In genomic region chr18:62846334-62846733, GRCh38 we compare ENCODE assay signal across 16 cellular contexts.
A peak's percentile ranks its signal among the peaks of the same experiment; 100 is the strongest.
DNase-seq lines count a peak whose midpoint lies in the region; ATAC-seq, FAIRE-seq and TF ChIP-seq lines count a peak whose summit lies in the region.
"Had no signal": no experiment of that assay in that cellular context is flagged by ENCODE, and none has a peak within 500 bp of the region (broad histone marks: within the 10 kb centered on the region; RNA-seq: fewer than 3 reads in every experiment).

No MANE protein-coding gene starts in this region.

- H3K4me3 Mint-ChIP-seq in CD8-positive, alpha-beta memory T cell, result peak overlapping the region in 5 of 7 donors; percentile 2 to 56 (median 28)
- H3K4me3 Mint-ChIP-seq in WTC11 (no peak overlapping the region), CD14-positive monocyte (no peak overlapping the region)

- ATAC-seq in WTC11 (no peak), left cardiac atrium (no peak), GM19467 (IDR thresholded peaks at IDR 0.05; ENCODE audit: unreplicated experiment) (no peak)

- TF ChIP-seq CTCF in D721Med (IDR thresholded peaks at IDR 0.05; ENCODE audit: insufficient read depth, missing control alignments) (no peak), WTC11 (IDR thresholded peaks at IDR 0.05) (no peak), dorsolateral prefrontal cortex (IDR thresholded peaks at IDR 0.05 in 54 of 56, conservative IDR thresholded peaks at IDR 0.05 in 2 of 56; ENCODE audit: low read depth in 1 of 56, partially characterized antibody in 56 of 56) (no peak), CD14-positive monocyte (IDR thresholded peaks at IDR 0.05) (no peak)

- intact Hi-C loops in dorsolateral prefrontal cortex (cut with DNase I) (no loop called here), left cardiac atrium (cut with DNase I) (no loop called here), CD14-positive monocyte (cut with micrococcal nuclease) (no loop called here)

- H3K9me3 Mint-ChIP-seq in CD8-positive, alpha-beta memory T cell, result no peaks in the 10 kb centered on the region
- H3K9me3 Mint-ChIP-seq in WTC11, result no peaks in the 10 kb centered on the region
- H3K9me3 Mint-ChIP-seq in CD14-positive monocyte, result peaks cover 0 to 5% (median 0%) of the 10 kb centered on the region in 7 donors
- H3K9me3 Mint-ChIP-seq: IgD-negative memory B cell had no signal

- no peaks in the 10 kb centered on the region for H3K4me1 ChIP-seq in CD8-positive, alpha-beta memory T cell (ENCODE audit: insufficient read depth, low read length)
- H3K4me1 ChIP-seq: BE2C had no signal

- peak overlapping the region in 6 of 8 donors; percentile 3 to 64 (median 40) for H3K27ac Mint-ChIP-seq in CD8-positive, alpha-beta memory T cell
- H3K27ac Mint-ChIP-seq in WTC11 (peak overlapping the region; percentile 50), CD14-positive monocyte (no peak overlapping the region)
- H3K27ac Mint-ChIP-seq: IgD-negative memory B cell had no signal

- peaks cover 0 to 2% of the 10 kb centered on the region in 2 donors for H3K27me3 Mint-ChIP-seq in CD8-positive, alpha-beta memory T cell
- H3K27me3 Mint-ChIP-seq in WTC11 (ENCODE audit: low read depth), result no peaks in the 10 kb centered on the region
- H3K27me3 Mint-ChIP-seq in CD14-positive monocyte (ENCODE audit: low read depth in 3 of 3), result peaks cover 0 to 2% (median 0%) of the 10 kb centered on the region in 3 donors
- H3K27me3 Mint-ChIP-seq: IgD-negative memory B cell had no signal

- POLR2A ChIA-PET in CD8-positive, alpha-beta memory T cell (lab: Charles Lee), result no interaction called here
- POLR2A ChIA-PET in WTC11 (lab: Charles Lee), result no interaction called here

- H3K36me3 Mint-ChIP-seq in CD8-positive, alpha-beta memory T cell, result peaks cover 0 to 5% (median 0%) of the 10 kb centered on the region in 3 donors
- H3K36me3 Mint-ChIP-seq in WTC11 (0 out of 2 replicates have a peak, but pooled peaks cover 4% of the 10 kb centered on the region), CD14-positive monocyte (peaks cover 0 to 3% of the 10 kb centered on the region in 2 donors)

- H3K4me1 Mint-ChIP-seq in CD8-positive, alpha-beta memory T cell, result peaks cover 15 to 26% (median 20%) of the 10 kb centered on the region in 3 donors
- peaks cover 54% of the 10 kb centered on the region for H3K4me1 Mint-ChIP-seq in WTC11
- no peaks in the 10 kb centered on the region for H3K4me1 Mint-ChIP-seq in CD14-positive monocyte

- H3K36me3 ChIP-seq in CD8-positive, alpha-beta memory T cell (ENCODE audit: insufficient read depth, low read length), result no peaks in the 10 kb centered on the region
- H3K36me3 ChIP-seq: BE2C had no signal

- DNase-seq in CD8-positive, alpha-beta memory T cell, result no peak
- DNase-seq in D721Med (ENCODE audit: insufficient read length, low spot score) (no peak), WTC11 (ENCODE audit: low spot score) (no peak), dorsolateral prefrontal cortex (no peak), left cardiac atrium (no peak), CD14-positive monocyte (ENCODE audit: low spot score) (no peak), MV-4-11 (lab: John Stamatoyannopoulos, UW) (no peak)
- DNase-seq: BE2C, COR-L47, NCI-H146, NCI-H2081 treated with DMSO at 0.1 percent for 48 hours, NCI-H524, SIG-M5 had no signal

- no peaks in the 10 kb centered on the region for H3K27me3 ChIP-seq in CD8-positive, alpha-beta memory T cell (ENCODE audit: insufficient read depth, low read length, poor library complexity, severe bottlenecking)
- H3K27me3 ChIP-seq in dorsolateral prefrontal cortex, result no peaks in the 10 kb centered on the region
- H3K27me3 ChIP-seq: BE2C had no signal

- CTCF ChIA-PET in CD8-positive, alpha-beta memory T cell (lab: Charles Lee), result no interaction called here
- CTCF ChIA-PET in WTC11 (lab: Charles Lee), result interaction anchor here (0.7 kb wide), 1 partner anchor 642 kb away, joined by 3 read pairs; no protein-coding TSS in a partner anchor

- no peak overlapping the region for H3K27ac ChIP-seq in CD8-positive, alpha-beta memory T cell (ENCODE audit: low read depth, low read length)
- peak overlapping the region in 39 of 59 donors; percentile 5 to 91 (median 56) for H3K27ac ChIP-seq in dorsolateral prefrontal cortex

- no peak overlapping the region for H3K4me3 ChIP-seq in CD8-positive, alpha-beta memory T cell (ENCODE audit: low read length)
- H3K4me3 ChIP-seq in dorsolateral prefrontal cortex, result no peak overlapping the region

- peak; percentile 96 for FAIRE-seq in D721Med (lab: Jason Lieb, UNC)
- FAIRE-seq: GM12891 had no signal

- H3K9me3 ChIP-seq in CD8-positive, alpha-beta memory T cell (ENCODE audit: low read length), result no peaks in the 10 kb centered on the region
- H3K9me3 ChIP-seq: BE2C had no signal

TF ChIP-seq in WTC11, 78 proteins besides CTCF, POLR2A, EP300 and RAD21:
- TF ChIP-seq TEAD1 (CRISPR knock-in tag; IDR thresholded peaks at IDR 0.05) (no peak), FOXJ3 (CRISPR knock-in tag; IDR thresholded peaks at IDR 0.05; ENCODE audit: borderline replicate concordance) (no peak), ZNF232 (CRISPR knock-in tag; IDR thresholded peaks at IDR 0.05) (no peak), ELF4 (CRISPR knock-in tag; IDR thresholded peaks at IDR 0.05; ENCODE audit: low read depth) (no peak), SMAD3 (CRISPR knock-in tag; IDR thresholded peaks at IDR 0.05; ENCODE audit: borderline replicate concordance) (no peak), USF1 (CRISPR knock-in tag; IDR thresholded peaks at IDR 0.05) (no peak), HMGA2 (CRISPR knock-in tag; IDR thresholded peaks at IDR 0.05) (no peak), EMX1 (CRISPR knock-in tag; IDR thresholded peaks at IDR 0.05) (no peak)
- TF ChIP-seq, protein P1, sequence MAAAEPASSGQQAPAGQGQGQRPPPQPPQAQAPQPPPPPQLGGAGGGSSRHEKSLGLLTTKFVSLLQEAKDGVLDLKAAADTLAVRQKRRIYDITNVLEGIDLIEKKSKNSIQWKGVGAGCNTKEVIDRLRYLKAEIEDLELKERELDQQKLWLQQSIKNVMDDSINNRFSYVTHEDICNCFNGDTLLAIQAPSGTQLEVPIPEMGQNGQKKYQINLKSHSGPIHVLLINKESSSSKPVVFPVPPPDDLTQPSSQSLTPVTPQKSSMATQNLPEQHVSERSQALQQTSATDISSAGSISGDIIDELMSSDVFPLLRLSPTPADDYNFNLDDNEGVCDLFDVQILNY (CRISPR knock-in tag; IDR thresholded peaks at IDR 0.05), result no peak
- TF ChIP-seq, protein P2, sequence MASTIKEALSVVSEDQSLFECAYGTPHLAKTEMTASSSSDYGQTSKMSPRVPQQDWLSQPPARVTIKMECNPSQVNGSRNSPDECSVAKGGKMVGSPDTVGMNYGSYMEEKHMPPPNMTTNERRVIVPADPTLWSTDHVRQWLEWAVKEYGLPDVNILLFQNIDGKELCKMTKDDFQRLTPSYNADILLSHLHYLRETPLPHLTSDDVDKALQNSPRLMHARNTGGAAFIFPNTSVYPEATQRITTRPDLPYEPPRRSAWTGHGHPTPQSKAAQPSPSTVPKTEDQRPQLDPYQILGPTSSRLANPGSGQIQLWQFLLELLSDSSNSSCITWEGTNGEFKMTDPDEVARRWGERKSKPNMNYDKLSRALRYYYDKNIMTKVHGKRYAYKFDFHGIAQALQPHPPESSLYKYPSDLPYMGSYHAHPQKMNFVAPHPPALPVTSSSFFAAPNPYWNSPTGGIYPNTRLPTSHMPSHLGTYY (CRISPR knock-in tag; IDR thresholded peaks at IDR 0.05), result no peak

Comparison
In these comparisons a context has a peak if more than half of its experiments do, and no peak if none do; other contexts are left out.
1. H3K27ac Mint-ChIP-seq: peak in CD8-positive, alpha-beta memory T cell (6 of 8) and WTC11 (single experiment); none in CD14-positive monocyte (0 of 7).
2. H3K4me3 Mint-ChIP-seq: peak in CD8-positive, alpha-beta memory T cell (5 of 7); none in WTC11 (single experiment) and CD14-positive monocyte (0 of 2).